1 cellular context compared by ENCODE assay signal in the genomic region with DNA sequence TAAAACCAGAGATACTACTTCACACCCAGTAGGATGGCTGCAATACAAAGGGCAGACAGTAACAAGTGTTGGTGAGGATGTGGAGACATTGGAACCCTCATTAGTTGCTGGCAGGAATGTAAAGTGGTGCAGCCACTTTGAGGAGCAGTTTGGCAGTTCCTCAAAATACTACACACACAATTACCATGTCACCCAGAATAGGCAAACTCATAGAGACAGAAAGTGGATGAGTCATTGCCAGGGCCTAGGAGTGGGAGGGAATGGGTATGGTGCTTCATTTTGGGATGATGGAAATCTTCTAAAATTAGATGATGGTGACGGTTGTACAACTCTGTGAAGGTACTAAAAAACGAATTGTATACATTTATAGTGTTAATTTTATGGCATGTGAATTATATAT.
TF ChIP-seq lines count a peak whose summit lies in the region.

No MANE protein-coding gene starts in this region.

TF ChIP-seq in K562, 482 proteins besides CTCF, POLR2A, EP300 and RAD21:
- TF ChIP-seq, protein P1, sequence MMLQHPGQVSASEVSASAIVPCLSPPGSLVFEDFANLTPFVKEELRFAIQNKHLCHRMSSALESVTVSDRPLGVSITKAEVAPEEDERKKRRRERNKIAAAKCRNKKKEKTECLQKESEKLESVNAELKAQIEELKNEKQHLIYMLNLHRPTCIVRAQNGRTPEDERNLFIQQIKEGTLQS (IDR thresholded peaks at IDR 0.05) = peak; percentile 64
- TF ChIP-seq, protein P1 (CRISPR knock-in tag; conservative IDR thresholded peaks at IDR 0.05) = no peak
- TF ChIP-seq CHD4 (IDR thresholded peaks at IDR 0.05; ENCODE audit: insufficient read depth, insufficient replicate concordance, low read depth, low read length, poor library complexity, severe bottlenecking) = no peak
- TF ChIP-seq SPI1 (IDR thresholded peaks at IDR 0.05; ENCODE audit: borderline replicate concordance, low read depth, low read length) = peak; percentile 74
- TF ChIP-seq FOSL1 (tag; conservative IDR thresholded peaks at IDR 0.05) = peak; percentile 50
- peak; percentile 18; the same call in 1 of the 2 replicates for TF ChIP-seq ZNF316 (IDR thresholded peaks at IDR 0.05)
- peak; percentile 54; the same call in 1 of the 2 replicates for TF ChIP-seq JUND (IDR thresholded peaks at IDR 0.05; ENCODE audit: borderline replicate concordance, low read depth, low read length)
- TF ChIP-seq JUND (tag; IDR thresholded peaks at IDR 0.05; ENCODE audit: borderline replicate concordance, low read depth, low read length) = peak; percentile 66; the same call in 2 of the 3 replicates
